In genomic region chr15:63512148-63512547, GRCh38 we compare ENCODE assay signal across 21 cellular contexts. TPM values are rescaled to one million over a fixed set of nuclear protein-coding genes. Genes with fewer than 3 reads are reported as not detected.
DNase-seq lines count a peak whose midpoint lies in the region; ATAC-seq and TF ChIP-seq lines count a peak whose summit lies in the region.
"Had no signal": no experiment of that assay in that cellular context is flagged by ENCODE, and none has a peak within 500 bp of the region (broad histone marks: within the 10 kb centered on the region; RNA-seq: fewer than 3 reads in every experiment).

No MANE protein-coding gene starts in this region.

- ATAC-seq in natural killer cell: no peak
- no peak for ATAC-seq in HG03159 (IDR thresholded peaks at IDR 0.05; ENCODE audit: unreplicated experiment)
- ATAC-seq: GM23338, left lung had no signal

- H3K27ac Mint-ChIP-seq in activated CD4-positive, alpha-beta memory T cell treated with anti-CD3 and anti-CD28 coated beads for 36 hours: peak overlapping the region; percentile 67
- H3K27ac Mint-ChIP-seq in activated CD4-positive, alpha-beta memory T cell treated with anti-CD3 and anti-CD28 coated beads, Interleukin-2, amount 10 ng/mL, durations not matched to agents 7 days and 5 days: no peak overlapping the region
- peak overlapping the region; percentile 70 to 92 (median 86) for H3K27ac Mint-ChIP-seq in CD4-positive, alpha-beta memory T cell
- H3K27ac Mint-ChIP-seq in activated naive CD8-positive, alpha-beta T cell: peak overlapping the region; percentile 86
- peak overlapping the region; percentile 67 to 76 for H3K27ac Mint-ChIP-seq in natural killer cell
- H3K27ac Mint-ChIP-seq: GM23338 had no signal

- no peaks in the 10 kb centered on the region for H3K27me3 ChIP-seq in CD4-positive, alpha-beta memory T cell (ENCODE audit: insufficient read depth, low read length)
- no peaks in the 10 kb centered on the region for H3K27me3 ChIP-seq in ovary
- H3K27me3 ChIP-seq: left lung, spleen had no signal

- TF ChIP-seq POLR2A in ovary (IDR thresholded peaks at IDR 0.05): no peak

- no peaks in the 10 kb centered on the region for H3K9me3 Mint-ChIP-seq in activated CD4-positive, alpha-beta memory T cell treated with anti-CD3 and anti-CD28 coated beads for 36 hours
- no peaks in the 10 kb centered on the region for H3K9me3 Mint-ChIP-seq in activated CD4-positive, alpha-beta memory T cell treated with anti-CD3 and anti-CD28 coated beads, Interleukin-2, amount 10 ng/mL, durations not matched to agents 7 days and 5 days
- H3K9me3 Mint-ChIP-seq in CD4-positive, alpha-beta memory T cell: no peaks in the 10 kb centered on the region
- H3K9me3 Mint-ChIP-seq in activated naive CD8-positive, alpha-beta T cell (ENCODE audit: low read depth): no peaks in the 10 kb centered on the region
- H3K9me3 Mint-ChIP-seq in natural killer cell: no peaks in the 10 kb centered on the region
- H3K9me3 Mint-ChIP-seq: GM23338 had no signal

- in situ Hi-C loops in GM13977 (cut with MboI; ENCODE audit: low pct_unique_long_range_greater_than_20kb, low sequenced_read_pairs, unreplicated experiment): no loop called here

- no peaks in the 10 kb centered on the region for H3K9me3 ChIP-seq in CD4-positive, alpha-beta memory T cell (ENCODE audit: control insufficient read depth in 1 of 2, low read length in 2 of 2)
- no peaks in the 10 kb centered on the region for H3K9me3 ChIP-seq in ovary
- H3K9me3 ChIP-seq: left lung, spleen had no signal

- H3K4me1 Mint-ChIP-seq in activated CD4-positive, alpha-beta memory T cell treated with anti-CD3 and anti-CD28 coated beads for 36 hours (ENCODE audit: low read depth): peaks cover 88% of the 10 kb centered on the region
- H3K4me1 Mint-ChIP-seq in activated CD4-positive, alpha-beta memory T cell treated with anti-CD3 and anti-CD28 coated beads, Interleukin-2, amount 10 ng/mL, durations not matched to agents 7 days and 5 days: peaks cover 74% of the 10 kb centered on the region
- H3K4me1 Mint-ChIP-seq in CD4-positive, alpha-beta memory T cell: peaks cover 70 to 97% (median 85%) of the 10 kb centered on the region in 4 donors
- peaks cover 98% of the 10 kb centered on the region for H3K4me1 Mint-ChIP-seq in activated naive CD8-positive, alpha-beta T cell (ENCODE audit: low read depth)
- H3K4me1 Mint-ChIP-seq in natural killer cell: peaks cover 78% of the 10 kb centered on the region in 2 donors

- TF ChIP-seq EP300 in ovary (IDR thresholded peaks at IDR 0.05): no peak

- TF ChIP-seq CTCF in natural killer cell (IDR thresholded peaks at IDR 0.05) (no peak), ovary (IDR thresholded peaks at IDR 0.05) (no peak), GM13977 (IDR thresholded peaks at IDR 0.05; ENCODE audit: extremely low read depth, insufficient read depth, missing control alignments) (no peak)

- intact Hi-C loops in activated CD4-positive, alpha-beta memory T cell treated with anti-CD3 and anti-CD28 coated beads for 36 hours (cut with micrococcal nuclease): no loop called here
- intact Hi-C loops in CD4-positive, alpha-beta memory T cell (cut with micrococcal nuclease): no loop called here
- intact Hi-C loops in natural killer cell (cut with micrococcal nuclease): no loop called here
- intact Hi-C loops in ovary (cut with DNase I): no loop called here

- no peaks in the 10 kb centered on the region for H3K27me3 Mint-ChIP-seq in activated CD4-positive, alpha-beta memory T cell treated with anti-CD3 and anti-CD28 coated beads for 36 hours
- H3K27me3 Mint-ChIP-seq in activated CD4-positive, alpha-beta memory T cell treated with anti-CD3 and anti-CD28 coated beads, Interleukin-2, amount 10 ng/mL, durations not matched to agents 7 days and 5 days: no peaks in the 10 kb centered on the region
- no peaks in the 10 kb centered on the region for H3K27me3 Mint-ChIP-seq in CD4-positive, alpha-beta memory T cell
- H3K27me3 Mint-ChIP-seq in activated naive CD8-positive, alpha-beta T cell: no peaks in the 10 kb centered on the region
- no peaks in the 10 kb centered on the region for H3K27me3 Mint-ChIP-seq in natural killer cell (ENCODE audit: low read depth in 2 of 2)

- no peak overlapping the region for H3K27ac ChIP-seq in CD4-positive, alpha-beta memory T cell (ENCODE audit: low read depth, low read length)
- peak overlapping the region in 1 of 2 donors; percentile 45 for H3K27ac ChIP-seq in ovary
- H3K27ac ChIP-seq: C4-2B, coronary artery had no signal

- whole genome bisulfite sequencing in ovary, 3 donors: 73 to 96% (median 94%) methylated on average over 5 of the region's 5 CpGs

- no peak overlapping the region for H3K4me3 ChIP-seq in CD4-positive, alpha-beta memory T cell (ENCODE audit: low read length in 2 of 2)
- no peak overlapping the region for H3K4me3 ChIP-seq in ovary
- H3K4me3 ChIP-seq: coronary artery, GM23338, left lung, spleen had no signal

- no peaks in the 10 kb centered on the region for H3K36me3 ChIP-seq in CD4-positive, alpha-beta memory T cell (ENCODE audit: insufficient read depth, low read length)
- H3K36me3 ChIP-seq in ovary: no peaks in the 10 kb centered on the region
- H3K36me3 ChIP-seq: left lung, spleen had no signal

- POLR2A ChIA-PET in activated CD4-positive, alpha-beta memory T cell treated with anti-CD3 and anti-CD28 coated beads for 36 hours (lab: Charles Lee): interaction anchor here (0.6 kb wide), 1 partner anchor 10 kb away, joined by 3 read pairs; no protein-coding TSS in a partner anchor
- POLR2A ChIA-PET in activated CD4-positive, alpha-beta memory T cell treated with anti-CD3 and anti-CD28 coated beads, Interleukin-2, amount 10 ng/mL, durations not matched to agents 7 days and 5 days (lab: Charles Lee): interaction anchor here (0.7 to 1.4 kb wide), 4 partner anchors 8 to 88 kb away, joined by 3 to 4 read pairs (median 4); partner anchors contain the start of gene USP3
- POLR2A ChIA-PET in CD4-positive, alpha-beta memory T cell (lab: Charles Lee; ENCODE audit: partially characterized antibody): interaction anchor here (2.0 to 2.4 kb wide), 2 partner anchors 25 to 32 kb away, joined by 4 to 8 read pairs; no protein-coding TSS in a partner anchor

- no peaks in the 10 kb centered on the region for H3K36me3 Mint-ChIP-seq in activated CD4-positive, alpha-beta memory T cell treated with anti-CD3 and anti-CD28 coated beads for 36 hours
- no peaks in the 10 kb centered on the region for H3K36me3 Mint-ChIP-seq in activated CD4-positive, alpha-beta memory T cell treated with anti-CD3 and anti-CD28 coated beads, Interleukin-2, amount 10 ng/mL, durations not matched to agents 7 days and 5 days (ENCODE audit: low read depth)
- no peaks in the 10 kb centered on the region for H3K36me3 Mint-ChIP-seq in CD4-positive, alpha-beta memory T cell
- no peaks in the 10 kb centered on the region for H3K36me3 Mint-ChIP-seq in activated naive CD8-positive, alpha-beta T cell
- H3K36me3 Mint-ChIP-seq in natural killer cell: no peaks in the 10 kb centered on the region

- peak overlapping the region; percentile 33 for H3K4me3 Mint-ChIP-seq in activated CD4-positive, alpha-beta memory T cell treated with anti-CD3 and anti-CD28 coated beads for 36 hours
- no peak overlapping the region for H3K4me3 Mint-ChIP-seq in activated CD4-positive, alpha-beta memory T cell treated with anti-CD3 and anti-CD28 coated beads, Interleukin-2, amount 10 ng/mL, durations not matched to agents 7 days and 5 days
- H3K4me3 Mint-ChIP-seq in CD4-positive, alpha-beta memory T cell: peak overlapping the region; percentile 31 to 77 (median 60)
- peak overlapping the region; percentile 52 for H3K4me3 Mint-ChIP-seq in activated naive CD8-positive, alpha-beta T cell
- H3K4me3 Mint-ChIP-seq in natural killer cell: peak overlapping the region; percentile 39
- H3K4me3 Mint-ChIP-seq: GM23338 had no signal

- CTCF ChIA-PET in activated CD4-positive, alpha-beta memory T cell treated with anti-CD3 and anti-CD28 coated beads for 36 hours (lab: Charles Lee): interaction anchor here (1.0 to 1.8 kb wide), 3 partner anchors 8 to 25 kb away, joined by 3 to 6 read pairs (median 4); partner anchors contain the start of gene USP3
- CTCF ChIA-PET in activated CD4-positive, alpha-beta memory T cell treated with anti-CD3 and anti-CD28 coated beads, Interleukin-2, amount 10 ng/mL, durations not matched to agents 7 days and 5 days (lab: Charles Lee): interaction anchor here (2.6 to 3.1 kb wide), 3 partner anchors 24 to 88 kb away, joined by 12 to 26 read pairs (median 16); no protein-coding TSS in a partner anchor
- CTCF ChIA-PET in CD4-positive, alpha-beta memory T cell (lab: Charles Lee; ENCODE audit: partially characterized antibody): interaction anchor here (1.0 to 2.5 kb wide), 3 partner anchors 26 to 641 kb away, joined by 3 to 8 read pairs (median 4); no protein-coding TSS in a partner anchor

- H3K4me1 ChIP-seq in CD4-positive, alpha-beta memory T cell (ENCODE audit: insufficient read depth, low read length): peaks cover 100% of the 10 kb centered on the region
- H3K4me1 ChIP-seq in ovary (ENCODE audit: insufficient read depth): peaks cover 10% of the 10 kb centered on the region

- DNase-seq in activated CD4-positive, alpha-beta memory T cell treated with anti-CD3 and anti-CD28 coated beads for 36 hours: no peak
- DNase-seq in activated CD4-positive, alpha-beta memory T cell treated with anti-CD3 and anti-CD28 coated beads, Interleukin-2, amount 10 ng/mL, durations not matched to agents 7 days and 5 days: no peak
- DNase-seq in CD4-positive, alpha-beta memory T cell: no peak
- DNase-seq in natural killer cell: no peak
- no peak for DNase-seq in ovary
- DNase-seq in GM13977 (ENCODE audit: low spot score): no peak
- DNase-seq: head of caudate nucleus; IMR-90; left lung; midbrain; MM.1S; NCI-H1436; NCI-H524 treated with DMSO at 0.1 percent for 48 hours; nucleus accumbens; spleen; stimulated activated CD4-positive, alpha-beta T cell treated with anti-CD3 and anti-CD28 coated beads, Interleukin-4, amount 100 ng/mL, for 4 hours had no signal

RNA-seq across cellular contexts. Expression of gene USP3, which starts 7.8 kb away (rescaled TPM):
- total RNA-seq in activated CD4-positive, alpha-beta memory T cell treated with anti-CD3 and anti-CD28 coated beads for 36 hours: 10 to 100 TPM; 46.1 to 48.9 TPM
- 10 to 100 TPM; 67.9 to 68.7 TPM for total RNA-seq in activated CD4-positive, alpha-beta memory T cell treated with anti-CD3 and anti-CD28 coated beads, Interleukin-2, amount 10 ng/mL, durations not matched to agents 7 days and 5 days
- total RNA-seq in CD4-positive, alpha-beta memory T cell: 100 to 1,000 TPM; 148 to 159 TPM
- polyA plus RNA-seq in CD4-positive, alpha-beta memory T cell: 10 to 100 TPM; 61.6 to 76.1 TPM
- total RNA-seq in natural killer cell: 100 to 1,000 TPM; 163 to 187 (median 169) TPM
- 10 to 100 TPM; 41.5 to 76.0 (median 62.9) TPM for total RNA-seq in ovary
- polyA plus RNA-seq in ovary: 10 to 100 TPM; 21.1 to 35.9 TPM
